1 cellular context compared by ENCODE assay signal in the genomic region with DNA sequence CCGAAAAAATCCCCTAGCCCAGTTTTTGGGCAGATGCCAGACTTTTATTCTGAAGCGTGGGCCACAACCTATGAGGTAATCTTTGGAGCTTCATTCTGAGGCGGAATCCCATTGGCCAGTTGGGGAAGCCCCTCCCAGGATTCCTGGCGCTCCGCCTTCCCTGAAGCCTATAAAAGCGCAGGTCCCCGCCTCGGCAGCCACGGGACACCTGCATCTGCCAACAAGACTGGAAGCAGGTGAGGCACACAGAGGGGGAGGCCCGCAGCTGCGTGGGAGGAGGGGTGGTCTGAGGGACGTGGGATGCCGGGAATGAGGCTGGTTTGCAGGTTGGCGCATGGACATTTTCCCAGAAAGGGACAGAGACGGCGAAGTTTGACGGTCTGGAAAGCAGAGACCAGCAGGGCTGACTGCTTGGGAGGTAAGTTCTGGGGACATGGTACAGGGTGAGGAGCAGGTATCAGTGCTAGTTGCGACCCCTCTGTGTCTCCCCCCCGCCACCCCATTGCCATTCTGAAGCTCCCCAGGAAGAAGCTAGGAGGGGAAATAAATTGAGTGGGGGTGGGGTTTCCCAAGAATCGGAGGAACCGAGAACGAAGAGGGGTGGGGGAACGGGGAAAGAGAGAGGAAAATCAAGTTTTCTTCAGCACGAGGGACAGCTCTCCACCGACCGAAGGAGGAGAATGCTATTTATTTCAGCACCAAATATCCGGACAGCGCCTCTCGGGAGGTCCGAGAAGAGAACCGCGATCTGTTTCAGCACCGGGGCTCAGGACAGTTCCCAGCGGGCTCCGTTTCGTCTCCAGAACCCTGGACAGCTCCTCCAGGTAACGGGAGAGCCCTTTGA.
TF ChIP-seq lines count a peak whose summit lies in the region.

No MANE protein-coding gene starts in this region.

TF ChIP-seq in Ishikawa, 13 proteins besides CTCF, POLR2A, EP300 and RAD21 (continued from another document):
- TF ChIP-seq, protein P1, sequence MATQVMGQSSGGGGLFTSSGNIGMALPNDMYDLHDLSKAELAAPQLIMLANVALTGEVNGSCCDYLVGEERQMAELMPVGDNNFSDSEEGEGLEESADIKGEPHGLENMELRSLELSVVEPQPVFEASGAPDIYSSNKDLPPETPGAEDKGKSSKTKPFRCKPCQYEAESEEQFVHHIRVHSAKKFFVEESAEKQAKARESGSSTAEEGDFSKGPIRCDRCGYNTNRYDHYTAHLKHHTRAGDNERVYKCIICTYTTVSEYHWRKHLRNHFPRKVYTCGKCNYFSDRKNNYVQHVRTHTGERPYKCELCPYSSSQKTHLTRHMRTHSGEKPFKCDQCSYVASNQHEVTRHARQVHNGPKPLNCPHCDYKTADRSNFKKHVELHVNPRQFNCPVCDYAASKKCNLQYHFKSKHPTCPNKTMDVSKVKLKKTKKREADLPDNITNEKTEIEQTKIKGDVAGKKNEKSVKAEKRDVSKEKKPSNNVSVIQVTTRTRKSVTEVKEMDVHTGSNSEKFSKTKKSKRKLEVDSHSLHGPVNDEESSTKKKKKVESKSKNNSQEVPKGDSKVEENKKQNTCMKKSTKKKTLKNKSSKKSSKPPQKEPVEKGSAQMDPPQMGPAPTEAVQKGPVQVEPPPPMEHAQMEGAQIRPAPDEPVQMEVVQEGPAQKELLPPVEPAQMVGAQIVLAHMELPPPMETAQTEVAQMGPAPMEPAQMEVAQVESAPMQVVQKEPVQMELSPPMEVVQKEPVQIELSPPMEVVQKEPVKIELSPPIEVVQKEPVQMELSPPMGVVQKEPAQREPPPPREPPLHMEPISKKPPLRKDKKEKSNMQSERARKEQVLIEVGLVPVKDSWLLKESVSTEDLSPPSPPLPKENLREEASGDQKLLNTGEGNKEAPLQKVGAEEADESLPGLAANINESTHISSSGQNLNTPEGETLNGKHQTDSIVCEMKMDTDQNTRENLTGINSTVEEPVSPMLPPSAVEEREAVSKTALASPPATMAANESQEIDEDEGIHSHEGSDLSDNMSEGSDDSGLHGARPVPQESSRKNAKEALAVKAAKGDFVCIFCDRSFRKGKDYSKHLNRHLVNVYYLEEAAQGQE (IDR thresholded peaks at IDR 0.05; ENCODE audit: low read depth): peak; percentile 98
- TF ChIP-seq TEAD4 (IDR thresholded peaks at IDR 0.05) (peak; percentile 69), TAF1 (IDR thresholded peaks at IDR 0.05; ENCODE audit: low read depth) (no peak), CEBPB (IDR thresholded peaks at IDR 0.05) (no peak), ZBTB7A (IDR thresholded peaks at IDR 0.05; ENCODE audit: low read depth) (no peak), FOXM1 (IDR thresholded peaks at IDR 0.05; ENCODE audit: borderline replicate concordance, low read depth) (no peak), EGR1 (IDR thresholded peaks at IDR 0.05) (no peak), CREB1 (IDR thresholded peaks at IDR 0.05; ENCODE audit: low read depth) (no peak), TCF12 (IDR thresholded peaks at IDR 0.05; ENCODE audit: low read depth) (no peak), NFIC (IDR thresholded peaks at IDR 0.05) (no peak)
- TF ChIP-seq, protein P2, sequence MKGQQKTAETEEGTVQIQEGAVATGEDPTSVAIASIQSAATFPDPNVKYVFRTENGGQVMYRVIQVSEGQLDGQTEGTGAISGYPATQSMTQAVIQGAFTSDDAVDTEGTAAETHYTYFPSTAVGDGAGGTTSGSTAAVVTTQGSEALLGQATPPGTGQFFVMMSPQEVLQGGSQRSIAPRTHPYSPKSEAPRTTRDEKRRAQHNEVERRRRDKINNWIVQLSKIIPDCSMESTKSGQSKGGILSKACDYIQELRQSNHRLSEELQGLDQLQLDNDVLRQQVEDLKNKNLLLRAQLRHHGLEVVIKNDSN (IDR thresholded peaks at IDR 0.05): no peak; the same call in 1 of the 2 replicates
- TF ChIP-seq, protein P3, sequence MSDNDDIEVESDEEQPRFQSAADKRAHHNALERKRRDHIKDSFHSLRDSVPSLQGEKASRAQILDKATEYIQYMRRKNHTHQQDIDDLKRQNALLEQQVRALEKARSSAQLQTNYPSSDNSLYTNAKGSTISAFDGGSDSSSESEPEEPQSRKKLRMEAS (IDR thresholded peaks at IDR 0.05): peak; percentile 79
TF ChIP-seq in Ishikawa: peak in this region for 4.
